Comparison of ENCODE assay signal across 7 cellular contexts in genomic region chr1:69215883-69216282, GRCh38.
"Had no signal": no experiment of that assay in that cellular context is flagged by ENCODE, and none has a peak within 500 bp of the region (broad histone marks: within the 10 kb centered on the region; RNA-seq: fewer than 3 reads in every experiment).

No MANE protein-coding gene starts in this region.

- H3K27ac ChIP-seq: HL-60, KMS-11 had no signal

- H3K4me2 ChIP-seq: KMS-11 had no signal

- DNase-seq: Karpas-422, Kasumi-1, KBM-7, KG1 had no signal

- FAIRE-seq: HTR-8/SVneo had no signal

- H3K9ac ChIP-seq: KMS-11 had no signal
